ENCODE assay signal across 22 cellular contexts in the genomic region with DNA sequence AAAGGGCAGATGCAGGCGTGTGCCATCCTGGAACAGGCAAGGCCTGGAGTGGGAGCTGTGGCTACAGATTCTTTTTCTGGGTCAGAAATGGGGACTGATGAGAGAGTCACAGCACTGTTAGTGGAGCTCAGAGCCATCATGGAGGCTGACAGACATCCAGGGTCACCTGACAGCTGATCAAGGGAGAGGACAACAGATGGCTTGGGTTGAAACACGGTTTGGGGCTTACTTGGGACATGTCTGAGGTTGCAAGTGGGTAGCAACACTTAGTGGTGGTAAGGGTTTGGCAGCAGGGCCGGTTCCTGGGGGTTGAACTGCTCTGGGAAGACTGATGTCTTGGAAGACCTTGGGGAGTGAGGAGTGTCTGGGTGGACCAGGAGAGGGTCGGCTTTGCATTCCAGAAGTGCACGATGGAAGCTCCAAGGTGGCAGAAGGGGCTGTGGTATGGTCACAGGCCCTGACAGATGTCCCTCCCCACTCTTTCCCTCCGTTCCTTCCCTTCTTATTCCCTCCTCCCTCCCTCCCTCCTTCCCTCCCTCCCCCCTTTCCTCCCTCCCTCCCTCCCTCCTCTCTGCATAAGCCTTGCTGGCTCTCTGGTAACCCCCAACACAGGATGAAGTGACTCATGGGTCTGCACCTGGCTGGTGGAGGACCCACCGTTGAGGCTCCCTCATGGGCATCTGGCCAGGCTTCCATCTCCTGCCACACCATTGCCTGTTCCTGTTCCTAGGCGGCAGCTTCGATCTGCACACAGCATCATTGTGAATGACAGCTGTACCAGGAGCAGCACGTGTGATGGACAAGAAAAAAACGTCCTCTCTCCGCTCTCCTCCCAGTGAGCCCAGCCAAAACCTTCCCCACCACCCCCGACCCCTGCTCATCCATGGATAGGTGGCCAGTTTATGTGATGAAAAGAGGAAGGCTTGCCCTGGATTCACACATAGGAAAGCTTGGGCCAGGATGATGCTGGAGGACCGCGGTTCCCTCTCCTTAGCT.
"Had no signal": no experiment of that assay in that cellular context is flagged by ENCODE, and none has a peak within 500 bp of the region (broad histone marks: within the 10 kb centered on the region; RNA-seq: fewer than 3 reads in every experiment).

No MANE protein-coding gene starts in this region.

- H3K79me2 ChIP-seq: parathyroid adenoma had no signal

- DNase-seq: activated CD4-positive, alpha-beta T cell treated with anti-CD3 and anti-CD28 coated beads, Interleukin-2, amount 10 ng/mL, durations not matched to agents 24 days and 14 days; activated CD4-positive, CD25-positive, alpha-beta regulatory T cell; activated CD8-positive, alpha-beta memory T cell treated with anti-CD3 and anti-CD28 coated beads, Interleukin-2, amount 50 U/mL, for 48 hours; activated CD8-positive, alpha-beta T cell treated with anti-CD3 and anti-CD28 coated beads, Interleukin-2, amount 10 ng/mL, durations not matched to agents 7 days and 5 days; activated effector memory CD4-positive, alpha-beta T cell treated with anti-CD3 and anti-CD28 coated beads, Interleukin-2, amount 50 U/mL, for 16 hours; activated naive CD4-positive, alpha-beta T cell treated with anti-CD3 and anti-CD28 coated beads, Interleukin-2, amount 50 U/mL, for 16 hours; activated T-cell treated with anti-CD3 and anti-CD28 coated beads, Interleukin-2, amount 50 U/mL, for 72 hours; aorta; brain microvascular endothelial cell; cortex of kidney; effector CD8-positive, alpha-beta T cell; hypothalamus; left ventricle myocardium superior; naive B cell; stimulated activated CD4-positive, alpha-beta T cell treated with anti-CD3 and anti-CD28 coated beads, Interleukin-2, amount 100 ng/mL, for 24 hours; stimulated activated naive CD4-positive, alpha-beta T cell treated with Interleukin-2 at 50 U/mL for 16 hours; T-helper 1 cell; T1000; transverse colon had no signal

- H3K9ac ChIP-seq: parathyroid adenoma had no signal

- H3K27ac ChIP-seq: brain microvascular endothelial cell, neutrophil, parathyroid adenoma, transverse colon had no signal

- H2AFZ ChIP-seq: parathyroid adenoma had no signal

- H3K27me3 ChIP-seq: brain microvascular endothelial cell, neutrophil, transverse colon had no signal

- ATAC-seq: activated CD8-positive, alpha-beta T cell treated with anti-CD3 and anti-CD28 coated beads, Interleukin-2, amount 10 ng/mL, durations not matched to agents 7 days and 5 days; activated T-cell treated with anti-CD3 and anti-CD28 coated beads, Interleukin-2, amount 50 U/mL, for 72 hours; left ventricle myocardium superior had no signal

- H3K27me3 Mint-ChIP-seq: activated CD4-positive, alpha-beta T cell treated with anti-CD3 and anti-CD28 coated beads, Interleukin-2, amount 10 ng/mL, durations not matched to agents 24 days and 14 days; central memory CD8-positive, alpha-beta T cell had no signal

- H3K9me3 Mint-ChIP-seq: activated CD4-positive, alpha-beta T cell treated with anti-CD3 and anti-CD28 coated beads, Interleukin-2, amount 10 ng/mL, durations not matched to agents 24 days and 14 days; activated T-cell treated with anti-CD3 and anti-CD28 coated beads, Interleukin-2, amount 50 U/mL, for 72 hours; central memory CD8-positive, alpha-beta T cell; naive B cell had no signal

- H3K9me3 ChIP-seq: neutrophil, transverse colon had no signal

- H3K36me3 ChIP-seq: neutrophil had no signal

- H3K4me3 ChIP-seq: transverse colon had no signal

- H3K27ac Mint-ChIP-seq: activated CD4-positive, alpha-beta T cell treated with anti-CD3 and anti-CD28 coated beads, Interleukin-2, amount 10 ng/mL, durations not matched to agents 24 days and 14 days; activated CD8-positive, alpha-beta T cell treated with anti-CD3 and anti-CD28 coated beads, Interleukin-2, amount 10 ng/mL, durations not matched to agents 7 days and 5 days; activated T-cell treated with anti-CD3 and anti-CD28 coated beads, Interleukin-2, amount 50 U/mL, for 72 hours; naive B cell had no signal

- H3K4me1 ChIP-seq: parathyroid adenoma had no signal

- H3K4me3 Mint-ChIP-seq: activated CD4-positive, alpha-beta T cell treated with anti-CD3 and anti-CD28 coated beads, Interleukin-2, amount 10 ng/mL, durations not matched to agents 24 days and 14 days; activated CD8-positive, alpha-beta T cell treated with anti-CD3 and anti-CD28 coated beads, Interleukin-2, amount 10 ng/mL, durations not matched to agents 7 days and 5 days; activated T-cell treated with anti-CD3 and anti-CD28 coated beads, Interleukin-2, amount 50 U/mL, for 72 hours; central memory CD8-positive, alpha-beta T cell; naive B cell had no signal

- H3K36me3 Mint-ChIP-seq: naive B cell had no signal
